In the genomic region with DNA sequence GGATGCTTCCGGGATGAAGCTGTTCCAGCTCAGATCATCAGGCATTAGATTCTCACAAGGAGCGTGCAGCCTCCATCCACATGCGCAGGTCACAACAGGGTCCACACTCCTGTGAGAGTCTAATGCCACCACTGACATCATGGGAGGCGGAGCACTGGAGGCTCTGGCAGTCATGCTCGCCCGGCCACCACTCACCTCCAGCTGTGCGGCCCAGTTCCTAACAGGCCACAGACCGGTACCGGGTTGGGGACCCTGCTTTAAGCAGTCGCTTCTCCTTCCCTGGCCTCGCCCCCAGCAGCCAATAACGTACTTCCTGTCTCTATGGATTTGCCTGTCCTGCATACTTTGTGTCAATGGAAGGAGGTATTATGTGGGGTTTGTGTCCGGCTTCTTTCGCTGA, we compare ENCODE assay signal across 22 cellular contexts.
DNase-seq lines count a peak whose midpoint lies in the region; ATAC-seq and TF ChIP-seq lines count a peak whose summit lies in the region.
"Had no signal": no experiment of that assay in that cellular context is flagged by ENCODE, and none has a peak within 500 bp of the region (broad histone marks: within the 10 kb centered on the region; RNA-seq: fewer than 3 reads in every experiment).

No MANE protein-coding gene starts in this region.

- no peak overlapping the region for H3K27ac ChIP-seq in osteoblast (ENCODE audit: low read depth, low read length)
- H3K27ac ChIP-seq: A549, GM23248 had no signal

- peaks cover 14% of the 10 kb centered on the region for H3K36me3 Mint-ChIP-seq in glutamatergic neuron (ENCODE audit: unreplicated experiment)
- H3K36me3 Mint-ChIP-seq: CD4-positive, alpha-beta memory T cell had no signal

- H3K36me3 ChIP-seq in osteoblast (ENCODE audit: insufficient read depth, low read length): no peaks in the 10 kb centered on the region
- H3K36me3 ChIP-seq: BE2C had no signal

- no peaks in the 10 kb centered on the region for H3K4me1 Mint-ChIP-seq in glutamatergic neuron (ENCODE audit: low read depth, unreplicated experiment)
- H3K4me1 Mint-ChIP-seq: CD4-positive, alpha-beta memory T cell had no signal

- H4K20me1 ChIP-seq in osteoblast (ENCODE audit: insufficient read depth, low read length): no peaks in the 10 kb centered on the region

- no peaks in the 10 kb centered on the region for H3K27me3 ChIP-seq in osteoblast (ENCODE audit: insufficient read depth, low read length)
- H3K27me3 ChIP-seq: BE2C had no signal

- intact Hi-C loops in Right ventricle myocardium superior (cut with DNase I): no loop called here
- intact Hi-C loops in cardiac septum (cut with DNase I): no loop called here

- peaks cover 4% of the 10 kb centered on the region for H3K27me3 Mint-ChIP-seq in glutamatergic neuron (ENCODE audit: unreplicated experiment)

- peaks cover 7% of the 10 kb centered on the region for H3K9me3 Mint-ChIP-seq in glutamatergic neuron (ENCODE audit: unreplicated experiment)

- TF ChIP-seq CTCF in glutamatergic neuron (IDR thresholded peaks at IDR 0.05; ENCODE audit: partially characterized antibody, unreplicated experiment): no peak
- no peak for TF ChIP-seq CTCF in osteoblast (IDR thresholded peaks at IDR 0.05; ENCODE audit: extremely low read depth, low read depth, low read length)

- no peak overlapping the region for H3K4me3 Mint-ChIP-seq in glutamatergic neuron (ENCODE audit: unreplicated experiment)
- H3K4me3 Mint-ChIP-seq: CD4-positive, alpha-beta memory T cell had no signal

- ATAC-seq in Right ventricle myocardium superior (ENCODE audit: poor library complexity): no peak
- ATAC-seq in HG02981 (IDR thresholded peaks at IDR 0.05; ENCODE audit: unreplicated experiment): no peak
- ATAC-seq: A549, GM12878 had no signal

- H2AFZ ChIP-seq in osteoblast (ENCODE audit: low read length): no peak overlapping the region
- H2AFZ ChIP-seq: GM23248 had no signal

- H3K9me3 ChIP-seq in osteoblast (ENCODE audit: low read depth, low read length): no peaks in the 10 kb centered on the region
- H3K9me3 ChIP-seq: A549, BE2C had no signal

- H3K4me1 ChIP-seq in osteoblast (ENCODE audit: insufficient read depth, low read length): no peaks in the 10 kb centered on the region
- H3K4me1 ChIP-seq: A549, BE2C had no signal

- no peak overlapping the region for H3K4me3 ChIP-seq in osteoblast (ENCODE audit: insufficient read depth, low read length)
- H3K4me3 ChIP-seq: A549, GM12878, GM23248 had no signal

- H3K27ac Mint-ChIP-seq in glutamatergic neuron (ENCODE audit: unreplicated experiment): no peak overlapping the region
- H3K27ac Mint-ChIP-seq: CD4-positive, alpha-beta memory T cell had no signal

- DNase-seq in Right ventricle myocardium superior: peak; percentile 30
- DNase-seq in cardiac septum (ENCODE audit: low spot score): no peak
- peak; percentile 4 for DNase-seq in glutamatergic neuron
- DNase-seq in osteoblast (ENCODE audit: insufficient read length, low spot score, missing footprints): peak; percentile 18
- DNase-seq in amniotic stem cell (lab: John Stamatoyannopoulos, UW): no peak
- no peak for DNase-seq in HUDEP-2 (lab: John Stamatoyannopoulos, UW; ENCODE audit: unreplicated experiment in 76 of 76)
- DNase-seq: 8988T; ACHN; AML-193; BE2C; C1 segment of cervical spinal cord; CD4-positive, alpha-beta memory T cell; COR-L47; DMS79; EL; GDM1; GM23248; H7; HCEC 1CT had no signal

- H3K79me2 ChIP-seq in osteoblast (ENCODE audit: insufficient read depth, low read length): no peaks in the 10 kb centered on the region

- no peak overlapping the region for H3K4me2 ChIP-seq in osteoblast (ENCODE audit: insufficient read depth, low read length)
- H3K4me2 ChIP-seq: A549 had no signal

Comparison
In these comparisons a context has a peak if more than half of its experiments do, and no peak if none do; other contexts are left out.
1. DNase-seq: peak in Right ventricle myocardium superior (single experiment), glutamatergic neuron (single experiment) and osteoblast (single experiment); none in cardiac septum (single experiment), amniotic stem cell (single experiment) and HUDEP-2 (0 of 76).